Comparison of ENCODE assay signal across 22 cellular contexts in genomic region chr13:74414458-74414857, GRCh38.
"Had no signal": no experiment of that assay in that cellular context is flagged by ENCODE, and none has a peak within 500 bp of the region (broad histone marks: within the 10 kb centered on the region; RNA-seq: fewer than 3 reads in every experiment).

No MANE protein-coding gene starts in this region.

- H3K36me3 ChIP-seq: brain microvascular endothelial cell had no signal

- DNase-seq: activated CD4-positive, alpha-beta memory T cell treated with anti-CD3 and anti-CD28 coated beads, Interleukin-2, amount 10 ng/mL, durations not matched to agents 7 days and 5 days; activated CD4-positive, alpha-beta T cell treated with anti-CD3 and anti-CD28 coated beads for 1 hour; activated CD4-positive, alpha-beta T cell treated with anti-CD3 and anti-CD28 coated beads for 4 hours; activated CD4-positive, alpha-beta T cell treated with anti-CD3 and anti-CD28 coated beads, Interleukin-2, amount 10 ng/mL, durations not matched to agents 7 days and 5 days; activated CD4-positive, alpha-beta T cell treated with anti-CD3 and anti-CD28 coated beads, Interleukin-2, amount 50 U/mL, for 4 hours; activated CD8-positive, alpha-beta memory T cell treated with anti-CD3 and anti-CD28 coated beads, Interleukin-2, amount 50 U/mL, for 48 hours; activated effector memory CD4-positive, alpha-beta T cell treated with Interleukin-2 at 50 U/mL for 16 hours; activated gamma-delta T cell treated with Interleukin-2 at 50 U/mL for 16 hours; activated naive CD4-positive, alpha-beta T cell treated with anti-CD3 and anti-CD28 coated beads, Interleukin-2, amount 50 U/mL, for 16 hours; activated naive CD4-positive, alpha-beta T cell treated with Interleukin-2 at 50 U/mL for 16 hours; activated T-cell treated with anti-CD3 and anti-CD28 coated beads for 4 hours; activated T-cell treated with anti-CD3 and anti-CD28 coated beads, Interleukin-2, amount 50 U/mL, for 4 hours; amniotic stem cell; anterior cingulate cortex; brain microvascular endothelial cell; dorsolateral prefrontal cortex; effector memory CD4-positive, alpha-beta T cell; endodermal cell; foreskin fibroblast; T-helper 2 cell had no signal

- H3K27me3 ChIP-seq: brain microvascular endothelial cell had no signal

- H3K27ac ChIP-seq: brain microvascular endothelial cell, coronary artery, dorsolateral prefrontal cortex, VCaP had no signal

- H3K4me3 ChIP-seq: coronary artery, dorsolateral prefrontal cortex had no signal
